In the genomic region with DNA sequence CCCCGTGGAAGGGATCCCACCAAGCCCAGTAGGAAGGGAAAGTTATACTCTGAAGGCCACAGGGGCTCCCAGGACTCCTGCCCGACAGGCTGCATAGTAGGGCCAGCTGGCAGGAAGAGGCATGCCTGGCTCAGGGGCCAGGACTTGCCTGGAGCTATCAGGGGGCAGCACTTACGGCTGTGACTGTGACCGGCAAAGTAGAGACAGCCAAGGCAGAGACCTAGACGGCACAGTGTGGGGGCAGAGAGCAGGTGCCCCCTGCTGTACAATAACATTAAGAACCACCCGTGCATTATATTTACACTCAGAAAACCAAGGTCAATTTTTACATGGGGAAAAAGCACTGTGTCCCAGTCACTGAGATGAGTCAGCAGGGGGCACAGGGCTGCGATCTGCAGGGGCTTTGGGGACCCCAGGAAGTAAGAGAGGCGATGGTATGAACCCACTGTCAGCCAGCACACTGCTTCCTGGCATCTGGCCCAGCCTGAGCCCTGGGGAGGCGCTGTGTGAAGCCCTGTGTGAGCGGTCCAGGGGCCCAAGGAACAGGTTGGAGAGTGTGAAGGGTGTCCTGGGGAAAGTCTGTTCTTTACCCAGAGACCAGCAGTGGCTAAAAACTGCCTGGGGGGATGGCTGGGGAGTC, we compare ENCODE assay signal across 10 cellular contexts. TPM values are rescaled to one million over a fixed set of nuclear protein-coding genes. Genes with fewer than 3 reads are reported as not detected.
DNase-seq lines count a peak whose midpoint lies in the region; ATAC-seq, FAIRE-seq and TF ChIP-seq lines count a peak whose summit lies in the region.
"Had no signal": no experiment of that assay in that cellular context is flagged by ENCODE, and none has a peak within 500 bp of the region (broad histone marks: within the 10 kb centered on the region; RNA-seq: fewer than 3 reads in every experiment).

No MANE protein-coding gene starts in this region.

- CTCF ChIA-PET in naive thymus-derived CD4-positive, alpha-beta T cell (lab: Charles Lee), result interaction anchor here (2.9 kb wide), 1 partner anchor 27 kb away, joined by 15 read pairs; no protein-coding TSS in a partner anchor

- H3K9ac ChIP-seq in Loucy (ENCODE audit: low read depth, low read length, poor library complexity, severe bottlenecking), result no peak overlapping the region

- no peak overlapping the region for H2AFZ ChIP-seq in Loucy (ENCODE audit: low read length)

- H3K4me3 ChIP-seq in Loucy (ENCODE audit: low read length, poor library complexity, severe bottlenecking), result no peak overlapping the region
- H3K4me3 ChIP-seq in astrocyte of the spinal cord (ENCODE audit: low read depth, low read length), result no peak overlapping the region
- no peak overlapping the region for H3K4me3 ChIP-seq in naive thymus-derived CD4-positive, alpha-beta T cell (ENCODE audit: low read length)

- no peaks in the 10 kb centered on the region for H3K27me3 ChIP-seq in Loucy (ENCODE audit: insufficient read depth, low read length, poor library complexity, severe bottlenecking)
- H3K27me3 ChIP-seq in naive thymus-derived CD4-positive, alpha-beta T cell (ENCODE audit: control insufficient read depth in 2 of 2, insufficient read depth in 2 of 2, low read length in 2 of 2), result no peaks in the 10 kb centered on the region

- H3K27ac Mint-ChIP-seq in naive thymus-derived CD4-positive, alpha-beta T cell, result peak overlapping the region; percentile 79 to 91 (median 87)

- no peaks in the 10 kb centered on the region for H3K9me3 Mint-ChIP-seq in naive thymus-derived CD4-positive, alpha-beta T cell

- no peak overlapping the region for H3K4me2 ChIP-seq in Loucy (ENCODE audit: low read depth, low read length, poor library complexity, severe bottlenecking)

- H3K36me3 Mint-ChIP-seq in naive thymus-derived CD4-positive, alpha-beta T cell, result peaks cover 0 to 6% (median 0%) of the 10 kb centered on the region in 5 donors

- H3K4me3 Mint-ChIP-seq in naive thymus-derived CD4-positive, alpha-beta T cell, result peak overlapping the region in 7 of 10 donors; percentile 0 to 64 (median 18)

- in situ Hi-C loops in astrocyte of the spinal cord (cut with HindIII; ENCODE audit: low sequenced_read_pairs), result no loop called here

- H3F3A ChIP-seq in Loucy (ENCODE audit: low read depth), result no peaks in the 10 kb centered on the region

- no peak for FAIRE-seq in GM12892 (lab: Jason Lieb, UNC)

- H4K20me1 ChIP-seq in Loucy (ENCODE audit: insufficient read depth, low read length, poor library complexity, severe bottlenecking), result peaks cover 3% of the 10 kb centered on the region

- POLR2A ChIA-PET in naive thymus-derived CD4-positive, alpha-beta T cell (lab: Charles Lee), result interaction anchor here (2.9 to 3.8 kb wide), 2 partner anchors 12 to 27 kb away, joined by 19 to 31 read pairs; no protein-coding TSS in a partner anchor

- H3K27me3 Mint-ChIP-seq in naive thymus-derived CD4-positive, alpha-beta T cell, result no peaks in the 10 kb centered on the region

- H3K36me3 ChIP-seq in Loucy (ENCODE audit: insufficient read depth, low read length), result peaks cover 3% of the 10 kb centered on the region; the same call in 1 of the 2 replicates
- peaks cover 0 to 4% (median 0%) of the 10 kb centered on the region in 3 experiments for H3K36me3 ChIP-seq in naive thymus-derived CD4-positive, alpha-beta T cell (ENCODE audit: control insufficient read depth in 2 of 3, insufficient read depth in 3 of 3, low read length in 3 of 3)

- intact Hi-C loops in naive thymus-derived CD4-positive, alpha-beta T cell (cut with micrococcal nuclease), result loop anchor here in 1 of 2 donors (1.0 to 10.0 kb wide), 2 partner anchors 9 to 165 kb away; a partner anchor contains a TSS

- ATAC-seq in naive thymus-derived CD4-positive, alpha-beta T cell, result peak; percentile 63

- peak overlapping the region; percentile 10 for H3K27ac ChIP-seq in naive thymus-derived CD4-positive, alpha-beta T cell (ENCODE audit: low read depth, low read length)
- H3K27ac ChIP-seq: VCaP had no signal

- H3K9me2 ChIP-seq in Loucy (replicated peaks; ENCODE audit: low read depth, low read length), result no peaks in the 10 kb centered on the region

- TF ChIP-seq CTCF in Loucy (conservative IDR thresholded peaks at IDR 0.05; ENCODE audit: low read length), result peak; percentile 57
- peak; percentile 29 for TF ChIP-seq CTCF in astrocyte of the spinal cord (IDR thresholded peaks at IDR 0.05; ENCODE audit: low read depth, low read length)

- peak; percentile 72 for DNase-seq in DMS 273 (lab: John Stamatoyannopoulos, UW; ENCODE audit: unreplicated experiment)
- no peak for DNase-seq in DMS 273 treated with DMSO at 0.1 percent for 48 hours (lab: John Stamatoyannopoulos, UW)
- no peak for DNase-seq in astrocyte of the spinal cord (ENCODE audit: low read depth, low spot score)
- DNase-seq in naive thymus-derived CD4-positive, alpha-beta T cell, result peak in 1 of 9 donors; percentile 12
- no peak for DNase-seq in NCI-H1436 (lab: John Stamatoyannopoulos, UW)
- DNase-seq in GM12892 (ENCODE audit: insufficient read length), result no peak
- DNase-seq in pons (ENCODE audit: low spot score), result no peak
- DNase-seq: 8988T had no signal

- peaks cover 32 to 80% (median 65%) of the 10 kb centered on the region in 7 donors for H3K4me1 Mint-ChIP-seq in naive thymus-derived CD4-positive, alpha-beta T cell

- no peaks in the 10 kb centered on the region for H3K9me3 ChIP-seq in Loucy (ENCODE audit: insufficient read depth, low read depth, low read length)
- H3K9me3 ChIP-seq in naive thymus-derived CD4-positive, alpha-beta T cell (ENCODE audit: control insufficient read depth in 2 of 3, low read length in 3 of 3), result no peaks in the 10 kb centered on the region

- TF ChIP-seq POLR2A in GM12892 (IDR thresholded peaks at IDR 0.05; ENCODE audit: low read depth, low read length), result no peak

- peaks cover 6% of the 10 kb centered on the region; the same call in 1 of the 2 replicates for H3K79me2 ChIP-seq in Loucy (ENCODE audit: insufficient read depth, low read length)

- peaks cover 20% of the 10 kb centered on the region for H3K4me1 ChIP-seq in Loucy (ENCODE audit: insufficient read depth, low read length, poor library complexity, severe bottlenecking)
- H3K4me1 ChIP-seq in naive thymus-derived CD4-positive, alpha-beta T cell (ENCODE audit: control insufficient read depth in 2 of 2, insufficient read depth in 2 of 2, low read length in 2 of 2), result peaks cover 40 to 46% of the 10 kb centered on the region in 2 donors

RNA-seq across cellular contexts. Expression of a gene that starts 9.9 kb away (rescaled TPM):
- 10 to 100 TPM; 13.8 to 55.1 (median 18.0) TPM for total RNA-seq in naive thymus-derived CD4-positive, alpha-beta T cell
- polyA plus RNA-seq in naive thymus-derived CD4-positive, alpha-beta T cell, result 10 to 100 TPM; 94.0 to 95.5 TPM
- polyA plus RNA-seq in GM12892 (2012; ENCODE audit: missing spikeins), result 128 TPM

RNA-seq across cellular contexts. Expression of a gene that starts 56.8 kb away (rescaled TPM):
- 10 to 100 TPM; 70.0 to 89.4 (median 71.8) TPM for total RNA-seq in naive thymus-derived CD4-positive, alpha-beta T cell
- 10 to 100 TPM; 21.1 to 34.2 TPM for polyA plus RNA-seq in naive thymus-derived CD4-positive, alpha-beta T cell
- 47.9 TPM for polyA plus RNA-seq in GM12892 (2012; ENCODE audit: missing spikeins)
